19 cellular contexts compared by ENCODE assay signal in genomic region chrX:2785538-2785937, GRCh38. TPM values are rescaled to one million over a fixed set of nuclear protein-coding genes. Genes with fewer than 3 reads are reported as not detected.
DNase-seq lines count a peak whose midpoint lies in the region; FAIRE-seq and TF ChIP-seq lines count a peak whose summit lies in the region.
"Had no signal": no experiment of that assay in that cellular context is flagged by ENCODE, and none has a peak within 500 bp of the region (broad histone marks: within the 10 kb centered on the region; RNA-seq: fewer than 3 reads in every experiment).

No MANE protein-coding gene starts in this region.

- H4K8ac ChIP-seq in mesendoderm (ENCODE audit: low read depth, low read length), result no peak overlapping the region

- H3K4me2 ChIP-seq in mesendoderm (ENCODE audit: low read length), result no peak overlapping the region

- TF ChIP-seq POLR2A in Peyer's patch (IDR thresholded peaks at IDR 0.05) (no peak), testis (IDR thresholded peaks at IDR 0.05) (no peak)

- peak overlapping the region; percentile 48 for H3K4ac ChIP-seq in mesendoderm (ENCODE audit: low read depth, low read length)

- no peak overlapping the region for H3K27ac ChIP-seq in mesendoderm (ENCODE audit: low read depth, low read length)
- H3K27ac ChIP-seq in Peyer's patch, result no peak overlapping the region
- no peak overlapping the region for H3K27ac ChIP-seq in testis
- H3K27ac ChIP-seq: GM23248 had no signal

- WGBS in mesendoderm (ENCODE audit: extremely low coverage, insufficient coverage, low lambda C conversion rate), result no CpG with 5 or more reads among the region's 4 CpGs
- WGBS in testis, 2 donors, result 87 to 94% methylated on average over 4 of the region's 4 CpGs

- H4K5ac ChIP-seq in mesendoderm (ENCODE audit: low read length), result no peak overlapping the region

- H3K56ac ChIP-seq in mesendoderm (ENCODE audit: low read length), result no peak overlapping the region

- intact Hi-C loops in testis (cut with DNase I; ENCODE audit: low total_unique reads), result no loop called here

- H2BK5ac ChIP-seq in mesendoderm (ENCODE audit: low read length), result no peak overlapping the region

- DNase-seq in bronchial epithelial cell (ENCODE audit: low read depth) (peak; percentile 27), epithelial cell of esophagus (ENCODE audit: low read depth) (peak; percentile 42), mesendoderm (no peak), Peyer's patch (no peak), testis (no peak), GM19238 (ENCODE audit: insufficient read length, low spot score) (no peak)
- DNase-seq: C1 segment of cervical spinal cord; Calu3; CD4-positive, alpha-beta memory T cell; COR-L47; DMS53; DMS79 treated with DMSO at 0.1 percent for 48 hours; GF-D8; GM23248; H9 had no signal

- H3K18ac ChIP-seq in mesendoderm (ENCODE audit: low read length), result no peak overlapping the region

- H3K36me3 ChIP-seq in bronchial epithelial cell (ENCODE audit: control insufficient read depth, insufficient read depth, low read length), result no peaks in the 10 kb centered on the region
- no peaks in the 10 kb centered on the region for H3K36me3 ChIP-seq in mesendoderm (ENCODE audit: control insufficient read depth, insufficient read depth, low read length)
- H3K36me3 ChIP-seq in Peyer's patch, result no peaks in the 10 kb centered on the region
- no peaks in the 10 kb centered on the region for H3K36me3 ChIP-seq in testis (ENCODE audit: low read depth, missing control alignments)

- H3K9me3 ChIP-seq in Peyer's patch (no peaks in the 10 kb centered on the region), testis (no peaks in the 10 kb centered on the region)

- H3K79me2 ChIP-seq in mesendoderm (ENCODE audit: control insufficient read depth, insufficient read depth, low read length), result no peaks in the 10 kb centered on the region

- TF ChIP-seq CTCF in bronchial epithelial cell (IDR thresholded peaks at IDR 0.05; ENCODE audit: insufficient read depth, low read length, severe bottlenecking) (no peak), epithelial cell of esophagus (IDR thresholded peaks at IDR 0.05; ENCODE audit: insufficient read depth, low read depth, low read length, missing control alignments) (no peak), Peyer's patch (IDR thresholded peaks at IDR 0.05) (no peak), testis (IDR thresholded peaks at IDR 0.05) (no peak)

- H3K79me1 ChIP-seq in mesendoderm (ENCODE audit: low read length), result no peaks in the 10 kb centered on the region

- H3K27me3 ChIP-seq in bronchial epithelial cell (ENCODE audit: control insufficient read depth, insufficient read depth, low read length) (no peaks in the 10 kb centered on the region), mesendoderm (ENCODE audit: insufficient read depth, low read length, poor library complexity) (no peaks in the 10 kb centered on the region), Peyer's patch (no peaks in the 10 kb centered on the region), testis (no peaks in the 10 kb centered on the region)

- H2BK15ac ChIP-seq in mesendoderm (replicated peaks; ENCODE audit: low read depth), result no peak overlapping the region

- H3K9ac ChIP-seq in mesendoderm (ENCODE audit: low read length), result no peak overlapping the region
- H3K9ac ChIP-seq: GM23248 had no signal

- H2AK5ac ChIP-seq in mesendoderm (ENCODE audit: low read length), result no peak overlapping the region

- H3K4me1 ChIP-seq in mesendoderm (ENCODE audit: control insufficient read depth, low read depth, low read length), result peaks cover 2% of the 10 kb centered on the region
- H3K4me1 ChIP-seq in Peyer's patch, result no peaks in the 10 kb centered on the region
- H3K4me1 ChIP-seq in testis, result no peaks in the 10 kb centered on the region

- no peak for FAIRE-seq in bronchial epithelial cell (lab: Jason Lieb, UNC)
- FAIRE-seq: GM12891, GM18507 had no signal

- H2BK120ac ChIP-seq in mesendoderm (ENCODE audit: low read depth, low read length), result no peak overlapping the region

- H3K4me3 ChIP-seq in bronchial epithelial cell (ENCODE audit: low read depth, low read length), result no peak overlapping the region
- H3K4me3 ChIP-seq in epithelial cell of esophagus (ENCODE audit: low read length), result no peak overlapping the region
- H3K4me3 ChIP-seq in mesendoderm (ENCODE audit: low read length), result no peak overlapping the region
- no peak overlapping the region for H3K4me3 ChIP-seq in Peyer's patch
- H3K4me3 ChIP-seq in testis, result no peak overlapping the region
- H3K4me3 ChIP-seq: GM23248 had no signal

- H3K23ac ChIP-seq in mesendoderm (ENCODE audit: low read length), result no peak overlapping the region

RNA-seq across cellular contexts. Expression of gene XG, which starts 33.7 kb away (rescaled TPM):
- total RNA-seq in bronchial epithelial cell (0.26 and 1.4 TPM in 2 replicates), Peyer's patch (under 1 TPM in 1 of 4 donors, not detected in 3; 0.40 TPM), testis (under 1 TPM; 0.19 to 0.63 TPM)
- 0.27 TPM for polyA plus RNA-seq in mesendoderm (2013, experiment 1 of 2)
- polyA plus RNA-seq in mesendoderm (2013, experiment 2 of 2), result 0.17 TPM
- polyA plus RNA-seq in testis (ENCODE audit: insufficient read depth, low read depth, low replicate concordance), result 0.88 TPM
- total RNA-seq: A172, Calu3, Daoy had no signal
- polyA plus RNA-seq: CD4-positive, alpha-beta memory T cell had no signal

RNA-seq across cellular contexts. Expression of gene GYG2, which starts 43.2 kb away (rescaled TPM):
- under 0.01 and 0.26 TPM in 2 replicates for total RNA-seq in bronchial epithelial cell
- 44.8 TPM for polyA plus RNA-seq in mesendoderm (2013, experiment 1 of 2)
- polyA plus RNA-seq in mesendoderm (2013, experiment 2 of 2), result 47.1 TPM
- 1 to 10 TPM in 3 of 4 donors, under 1 TPM in 1; 0.70 to 3.9 (median 2.8) TPM for total RNA-seq in Peyer's patch
- 1 to 10 TPM; 2.2 to 2.4 TPM for total RNA-seq in testis
- 2.6 TPM for polyA plus RNA-seq in testis (ENCODE audit: insufficient read depth, low read depth, low replicate concordance)
- total RNA-seq: CD4-positive, alpha-beta memory T cell; Daoy had no signal
- polyA plus RNA-seq: CD4-positive, alpha-beta memory T cell had no signal

Comparison
In these comparisons a context has a peak if more than half of its experiments do, and no peak if none do; other contexts are left out.
1. DNase-seq: peak in bronchial epithelial cell (single experiment) and epithelial cell of esophagus (single experiment); none in mesendoderm (single experiment), Peyer's patch (0 of 3), testis (single experiment) and GM19238 (single experiment).